29 cellular contexts compared by ENCODE assay signal in genomic region chr12:131647667-131648066, GRCh38.
"Had no signal": no experiment of that assay in that cellular context is flagged by ENCODE, and none has a peak within 500 bp of the region (broad histone marks: within the 10 kb centered on the region; RNA-seq: fewer than 3 reads in every experiment).

No MANE protein-coding gene starts in this region.

- H3K9me3 ChIP-seq: esophagus muscularis mucosa, gastrocnemius medialis, heart left ventricle had no signal

- DNase-seq: activated CD4-positive, alpha-beta memory T cell treated with anti-CD3 and anti-CD28 coated beads, Interleukin-2, amount 10 ng/mL, durations not matched to agents 7 days and 5 days; activated CD4-positive, alpha-beta T cell treated with anti-CD3 and anti-CD28 coated beads for 1 hour; activated CD4-positive, alpha-beta T cell treated with anti-CD3 and anti-CD28 coated beads for 4 hours; activated CD4-positive, alpha-beta T cell treated with anti-CD3 and anti-CD28 coated beads, Interleukin-2, amount 10 ng/mL, durations not matched to agents 7 days and 5 days; activated CD4-positive, alpha-beta T cell treated with anti-CD3 and anti-CD28 coated beads, Interleukin-2, amount 50 U/mL, for 4 hours; activated CD8-positive, alpha-beta memory T cell treated with anti-CD3 and anti-CD28 coated beads, Interleukin-2, amount 50 U/mL, for 48 hours; activated gamma-delta T cell; activated naive CD4-positive, alpha-beta T cell treated with anti-CD3 and anti-CD28 coated beads, Interleukin-2, amount 50 U/mL, for 16 hours; activated naive CD4-positive, alpha-beta T cell treated with Interleukin-2 at 50 U/mL for 16 hours; activated T-cell treated with anti-CD3 and anti-CD28 coated beads for 4 hours; activated T-cell treated with anti-CD3 and anti-CD28 coated beads, Interleukin-2, amount 50 U/mL, for 24 hours; activated T-cell treated with anti-CD3 and anti-CD28 coated beads, Interleukin-2, amount 50 U/mL, for 72 hours; amniotic stem cell; anterior cingulate cortex; brain microvascular endothelial cell; caudate nucleus; cortex of kidney; dermis blood vessel endothelial cell; effector CD4-positive, alpha-beta T cell; effector memory CD8-positive, alpha-beta T cell; erythroblast; foreskin keratinocyte; gastrocnemius medialis; glutamatergic neuron; T-helper 2 cell had no signal

- H3K4me1 ChIP-seq: esophagus muscularis mucosa, foreskin keratinocyte, gastrocnemius medialis, heart left ventricle had no signal

- H3K27me3 ChIP-seq: brain microvascular endothelial cell, foreskin keratinocyte had no signal

- FAIRE-seq: astrocyte, colon had no signal

- H3K36me3 ChIP-seq: brain microvascular endothelial cell, esophagus muscularis mucosa, gastrocnemius medialis, heart left ventricle had no signal

- ATAC-seq: activated T-cell treated with anti-CD3 and anti-CD28 coated beads, Interleukin-2, amount 50 U/mL, for 72 hours; effector memory CD8-positive, alpha-beta T cell; foreskin keratinocyte; gastrocnemius medialis had no signal

- H3K27ac ChIP-seq: brain microvascular endothelial cell, esophagus muscularis mucosa, foreskin keratinocyte, gastrocnemius medialis, heart left ventricle had no signal

- H3K4me3 ChIP-seq: esophagus muscularis mucosa, gastrocnemius medialis, heart left ventricle had no signal
